ENCODE assay signal across 13 cellular contexts in genomic region chr14:54267172-54267571, GRCh38.
DNase-seq lines count a peak whose midpoint lies in the region; ATAC-seq and TF ChIP-seq lines count a peak whose summit lies in the region.
"Had no signal": no experiment of that assay in that cellular context is flagged by ENCODE, and none has a peak within 500 bp of the region (broad histone marks: within the 10 kb centered on the region; RNA-seq: fewer than 3 reads in every experiment).

No MANE protein-coding gene starts in this region.

- WGBS in transverse colon (ENCODE audit: low coverage in 1 of 2), 2 donors, result 51 to 72% methylated on average over 2 of the region's 2 CpGs

- H3K79me2 ChIP-seq in MM.1S (ENCODE audit: low read length), result no peaks in the 10 kb centered on the region

- in situ Hi-C loops in transverse colon (cut with MboI; ENCODE audit: low pct_ligation_motif_present in 1 of 4, low pct_unique_long_range_greater_than_20kb in 1 of 4, low sequenced_read_pairs in 3 of 4), result no loop called here

- no peaks in the 10 kb centered on the region for H3K36me3 ChIP-seq in MM.1S (replicated peaks; ENCODE audit: insufficient read depth, low read length)
- no peaks in the 10 kb centered on the region for H3K36me3 ChIP-seq in H7 (replicated peaks; ENCODE audit: control insufficient read depth, insufficient read depth, low read length)
- H3K36me3 ChIP-seq in transverse colon, result no peaks in the 10 kb centered on the region
- H3K36me3 ChIP-seq: gastroesophageal sphincter had no signal

- no peak for TF ChIP-seq POLR2A in transverse colon (IDR thresholded peaks at IDR 0.05)

- TF ChIP-seq CTCF in GM10266 (IDR thresholded peaks at IDR 0.05; ENCODE audit: control insufficient read depth, insufficient read depth, low read depth, missing control alignments) (no peak), MM.1S (IDR thresholded peaks at IDR 0.05; ENCODE audit: low read length) (no peak), transverse colon (IDR thresholded peaks at IDR 0.05) (no peak)

- H3K27ac ChIP-seq in MM.1S (ENCODE audit: low read length) (peak overlapping the region; percentile 76; the same call in 1 of the 2 replicates), transverse colon (no peak overlapping the region)
- H3K27ac ChIP-seq: gastroesophageal sphincter had no signal

- no peak overlapping the region for H3K4me3 ChIP-seq in MM.1S (ENCODE audit: low read length)
- H3K4me3 ChIP-seq in H7 (ENCODE audit: insufficient read depth, low read depth, low read length), result no peak overlapping the region
- no peak overlapping the region for H3K4me3 ChIP-seq in transverse colon
- H3K4me3 ChIP-seq: gastroesophageal sphincter had no signal

- H3K9me3 ChIP-seq in MM.1S (replicated peaks; ENCODE audit: insufficient read depth, low read length) (no peaks in the 10 kb centered on the region), transverse colon (no peaks in the 10 kb centered on the region)
- H3K9me3 ChIP-seq: gastroesophageal sphincter had no signal

- no peak for TF ChIP-seq EP300 in transverse colon (IDR thresholded peaks at IDR 0.05; ENCODE audit: low read depth)

- H3K9ac ChIP-seq in MM.1S (ENCODE audit: low read length), result peak overlapping the region; percentile 25

- H3F3A ChIP-seq in MM.1S (ENCODE audit: insufficient read depth, low read length), result peaks cover 10% of the 10 kb centered on the region

- H3K27me3 ChIP-seq in MM.1S (replicated peaks; ENCODE audit: insufficient read depth, low read length), result no peaks in the 10 kb centered on the region
- H3K27me3 ChIP-seq in H7 (ENCODE audit: control insufficient read depth, insufficient read depth, low read length), result no peaks in the 10 kb centered on the region
- H3K27me3 ChIP-seq in transverse colon, result no peaks in the 10 kb centered on the region
- H3K27me3 ChIP-seq: gastroesophageal sphincter had no signal

- ATAC-seq in HG02852 (IDR thresholded peaks at IDR 0.05; ENCODE audit: unreplicated experiment), result peak; percentile 93
- ATAC-seq: gastroesophageal sphincter had no signal

- DNase-seq in GM10266 (ENCODE audit: extremely low spot score) (peak; percentile 40), GM19240 (ENCODE audit: insufficient read length, low spot score) (peak; percentile 13), MM.1S (peak; percentile 83), H7 (no peak), transverse colon (no peak), NCI-H526 (lab: John Stamatoyannopoulos, UW) (no peak), NCI-H2107 (lab: John Stamatoyannopoulos, UW) (no peak)
- DNase-seq: activated CD8-positive, alpha-beta memory T cell treated with anti-CD3 and anti-CD28 coated beads, Interleukin-2, amount 50 U/mL, for 48 hours; caudate nucleus; IMR-90; NCI-H510A treated with DMSO at 0.1 percent for 48 hours had no signal

- intact Hi-C loops in transverse colon (cut with DNase I; ENCODE audit: low total_unique reads), result no loop called here

- no peaks in the 10 kb centered on the region for H3K9me2 ChIP-seq in MM.1S (replicated peaks; ENCODE audit: insufficient read depth, low read length)

- H3K4me1 ChIP-seq in MM.1S (ENCODE audit: low read length), result peaks cover 11% of the 10 kb centered on the region
- no peaks in the 10 kb centered on the region for H3K4me1 ChIP-seq in transverse colon
- H3K4me1 ChIP-seq: gastroesophageal sphincter had no signal

- no peak overlapping the region for H2AFZ ChIP-seq in MM.1S (ENCODE audit: low read length)

- H3K4me2 ChIP-seq in MM.1S (ENCODE audit: low read depth, low read length), result peak overlapping the region; percentile 29; the same call in 1 of the 2 replicates

- no peaks in the 10 kb centered on the region for H4K20me1 ChIP-seq in MM.1S (ENCODE audit: insufficient read depth, low read length)

Comparison
In these comparisons a context has a peak if more than half of its experiments do, and no peak if none do; other contexts are left out.
1. DNase-seq: peak in GM10266 (single experiment), GM19240 (single experiment) and MM.1S (single experiment); none in H7 (single experiment), transverse colon (single experiment), NCI-H526 (0 of 2) and NCI-H2107 (single experiment).